Comparison of ENCODE assay signal across 8 cellular contexts in the genomic region with DNA sequence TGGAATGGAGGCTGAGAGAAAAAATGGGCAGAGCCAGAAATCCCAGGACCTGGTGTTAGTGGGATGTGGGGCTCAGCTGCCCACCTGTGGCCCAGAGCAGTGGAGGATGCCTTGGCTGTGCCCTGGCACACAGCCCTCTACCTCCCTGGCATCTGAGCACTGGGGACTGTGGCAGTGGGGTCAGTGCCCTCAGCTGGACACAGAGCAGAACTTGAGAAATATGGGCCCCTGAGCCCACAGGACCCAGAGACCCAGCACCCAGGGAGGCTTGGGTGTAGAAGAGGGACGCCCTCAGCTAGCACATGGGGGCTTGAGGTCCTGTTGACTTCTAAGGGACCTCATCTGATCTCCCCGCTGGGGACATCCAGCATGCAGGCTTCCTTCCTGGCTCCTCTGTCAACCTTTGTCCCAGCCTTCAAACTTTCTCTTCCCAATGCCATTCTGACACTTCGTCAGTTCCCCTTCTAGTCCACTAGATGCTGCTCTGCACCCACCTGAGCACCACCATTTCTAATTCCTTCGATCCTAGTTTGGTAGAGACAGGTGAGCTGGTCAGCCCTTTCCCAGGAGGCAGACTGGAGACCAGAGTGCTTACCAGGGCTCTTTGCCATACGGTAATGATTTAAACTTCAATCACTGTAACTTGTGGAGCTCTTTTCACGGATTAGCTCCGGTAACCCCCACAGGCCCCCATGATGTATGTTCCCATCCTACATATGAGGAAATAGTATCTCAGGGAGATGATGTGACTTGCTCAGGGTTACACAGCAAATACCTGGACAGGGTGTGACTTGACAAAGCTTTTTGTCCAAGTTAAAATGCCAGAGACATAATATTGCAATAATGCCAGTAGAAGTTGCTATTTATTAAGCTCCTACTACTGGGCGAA.
DNase-seq lines count a peak whose midpoint lies in the region; FAIRE-seq and TF ChIP-seq lines count a peak whose summit lies in the region.

No MANE protein-coding gene starts in this region.

- TF ChIP-seq POLR2A in H54 (IDR thresholded peaks at IDR 0.05; ENCODE audit: low read depth, low read length) = no peak

- no peaks in the 10 kb centered on the region for H4K20me1 ChIP-seq in fibroblast of lung (ENCODE audit: control insufficient read depth, extremely low read depth, insufficient read depth, low read length)

- H3K36me3 ChIP-seq in BJ (ENCODE audit: control insufficient read depth, insufficient read depth, low read length) = no peaks in the 10 kb centered on the region
- no peaks in the 10 kb centered on the region for H3K36me3 ChIP-seq in NT2/D1 (ENCODE audit: insufficient read depth, insufficient read length, low read length)
- no peaks in the 10 kb centered on the region for H3K36me3 ChIP-seq in fibroblast of lung (ENCODE audit: control insufficient read depth, insufficient read depth, low read length)

- CTCF ChIA-PET in BJ (lab: Yijun Ruan, JAX) = interaction anchor here (0.8 to 1.1 kb wide), 2 partner anchors 12 to 549 kb away, joined by 3 read pairs; no protein-coding TSS in a partner anchor

- H3K27me3 ChIP-seq in BJ (ENCODE audit: control insufficient read depth, insufficient read depth, low read length) (no peaks in the 10 kb centered on the region), NT2/D1 (ENCODE audit: insufficient read depth, insufficient read length) (no peaks in the 10 kb centered on the region), fibroblast of lung (ENCODE audit: control insufficient read depth, insufficient read depth, low read length) (no peaks in the 10 kb centered on the region)

- no peak overlapping the region for H3K4me2 ChIP-seq in fibroblast of lung (ENCODE audit: extremely low read depth, insufficient read depth, low read length)

- POLR2A ChIA-PET in BJ (lab: Charles Lee) = no interaction called here

- H3K9ac ChIP-seq in NT2/D1 (ENCODE audit: insufficient read length, low read depth) (no peak overlapping the region), fibroblast of lung (ENCODE audit: insufficient read depth, low read length) (no peak overlapping the region)

- DNase-seq in BJ (ENCODE audit: low read depth) = no peak
- peak; percentile 28 for DNase-seq in H54 (ENCODE audit: insufficient read length, low spot score)
- DNase-seq in NT2/D1 (ENCODE audit: low read depth, low spot score) = peak; percentile 47
- peak; percentile 4 to 5 for DNase-seq in fibroblast of lung (ENCODE audit: low read depth in 2 of 2)
- DNase-seq in retinal pigment epithelial cell (ENCODE audit: low read depth) = no peak
- no peak for DNase-seq in pons (ENCODE audit: low spot score)
- no peak for DNase-seq in activated CD4-positive, alpha-beta T cell treated with anti-CD3 and anti-CD28 coated beads, Interleukin-2, amount 50 U/mL, for 1 hour
- no peak for DNase-seq in COLO829 (ENCODE audit: low spot score)

- no peak for FAIRE-seq in H54 (lab: Jason Lieb, UNC)

- H3K9me3 ChIP-seq in NT2/D1 (ENCODE audit: insufficient read depth, low read length) = no peaks in the 10 kb centered on the region
- no peaks in the 10 kb centered on the region for H3K9me3 ChIP-seq in fibroblast of lung (ENCODE audit: control insufficient read depth, insufficient read depth, low read depth, low read length)

- no peak overlapping the region for H3K27ac ChIP-seq in fibroblast of lung (ENCODE audit: insufficient read depth, low read length)

- TF ChIP-seq CTCF in BJ (IDR thresholded peaks at IDR 0.05; ENCODE audit: insufficient read depth, low read depth, low read length) = peak; percentile 55
- TF ChIP-seq CTCF in fibroblast of lung (conservative IDR thresholded peaks at IDR 0.05 in 1 of 2, IDR thresholded peaks at IDR 0.05 in 1 of 2; ENCODE audit: low read depth in 1 of 2, low read length in 2 of 2) = peak; percentile 50 to 55
- TF ChIP-seq CTCF in retinal pigment epithelial cell (conservative IDR thresholded peaks at IDR 0.05; ENCODE audit: low read depth, low read length) = peak; percentile 83

- H3K4me1 ChIP-seq in NT2/D1 (ENCODE audit: insufficient read depth, insufficient read length) (no peaks in the 10 kb centered on the region), fibroblast of lung (ENCODE audit: control insufficient read depth, extremely low read depth, insufficient read depth, low read length) (no peaks in the 10 kb centered on the region)

- H2AFZ ChIP-seq in fibroblast of lung (ENCODE audit: low read length) = no peak overlapping the region

- no peaks in the 10 kb centered on the region for H3K79me2 ChIP-seq in fibroblast of lung (ENCODE audit: control insufficient read depth, insufficient read depth, low read length)

- H3K4me3 ChIP-seq in BJ (ENCODE audit: low read depth, low read length) = no peak overlapping the region
- H3K4me3 ChIP-seq in NT2/D1 (ENCODE audit: insufficient read length, low read depth) = no peak overlapping the region
- H3K4me3 ChIP-seq in fibroblast of lung (replicated peaks in 1 of 4; ENCODE audit: control extremely low read depth in 1 of 4, insufficient read depth in 1 of 4, low read depth in 3 of 4, low read length in 4 of 4) = no peak overlapping the region
- H3K4me3 ChIP-seq in retinal pigment epithelial cell (ENCODE audit: low read length) = no peak overlapping the region

Comparison
In these comparisons a context has a peak if more than half of its experiments do, and no peak if none do; other contexts are left out.
1. DNase-seq: peak in H54 (single experiment), NT2/D1 (single experiment) and fibroblast of lung (2 of 2); none in BJ (single experiment), retinal pigment epithelial cell (single experiment), pons (single experiment), activated CD4-positive, alpha-beta T cell treated with anti-CD3 and anti-CD28 coated beads, Interleukin-2, amount 50 U/mL, for 1 hour (single experiment) and COLO829 (single experiment).
2. Peak in every context shown above with its lines, with median percentiles within 50 percentile points of each other: CTCF ChIP-seq.